ENCODE assay signal across 17 cellular contexts in the genomic region with DNA sequence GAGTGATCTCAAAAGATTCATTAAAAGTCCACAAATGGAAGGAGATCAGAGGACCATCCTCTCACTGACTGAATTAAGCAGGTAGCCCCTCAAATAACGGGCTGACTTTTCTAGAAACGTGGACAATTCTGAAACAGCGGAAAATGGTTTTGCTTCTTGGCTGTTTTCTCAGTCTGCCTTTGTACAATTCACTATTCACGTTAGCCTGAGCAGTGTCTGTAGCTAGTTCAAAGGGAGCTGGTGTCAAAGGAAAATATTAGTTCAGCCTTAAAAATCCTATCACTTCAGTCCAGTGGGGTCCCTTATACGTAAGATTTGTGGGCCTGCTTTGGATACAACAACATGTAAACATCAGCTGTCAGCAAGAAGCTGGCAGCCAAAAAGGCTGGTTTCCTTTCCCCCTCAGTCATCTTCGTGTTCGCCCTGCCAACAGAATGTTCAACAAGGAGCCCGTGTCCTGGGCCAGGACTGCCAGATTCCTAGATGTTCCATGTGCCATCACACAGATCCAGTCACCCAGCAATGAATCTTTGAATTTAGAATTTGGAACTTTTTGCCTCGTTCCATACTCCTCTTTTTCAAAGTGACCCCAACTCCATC. TPM values are rescaled to one million over a fixed set of nuclear protein-coding genes. Genes with fewer than 3 reads are reported as not detected.
DNase-seq lines count a peak whose midpoint lies in the region; ATAC-seq, FAIRE-seq and TF ChIP-seq lines count a peak whose summit lies in the region.
"Had no signal": no experiment of that assay in that cellular context is flagged by ENCODE, and none has a peak within 500 bp of the region (broad histone marks: within the 10 kb centered on the region; RNA-seq: fewer than 3 reads in every experiment).

No MANE protein-coding gene starts in this region.

- 64 to 66% methylated on average over 9 of the region's 9 CpGs for WGBS in GM23248 (ENCODE audit: low coverage in 1 of 2, low lambda C conversion rate in 2 of 2, missing lambda C conversion rate in 2 of 2), 2 experiments
- WGBS in mesenchymal stem cell = 97% methylated on average over 9 of the region's 9 CpGs
- WGBS in smooth muscle cell (ENCODE audit: low lambda C conversion rate) = 73% methylated on average over 9 of the region's 9 CpGs

- H3K4me2 ChIP-seq in GM23248 (ENCODE audit: unreplicated experiment) = no peak overlapping the region
- H3K4me2 ChIP-seq in mesenchymal stem cell (ENCODE audit: low read length, poor library complexity, severe bottlenecking) = no peak overlapping the region
- H3K4me2 ChIP-seq in smooth muscle cell = peak overlapping the region; percentile 20

- peak overlapping the region; percentile 91 for H2BK15ac ChIP-seq in mesenchymal stem cell (ENCODE audit: low read depth, poor library complexity, severe bottlenecking)

- TF ChIP-seq CTCF in bronchial epithelial cell (IDR thresholded peaks at IDR 0.05; ENCODE audit: insufficient read depth, low read length, severe bottlenecking) = no peak
- no peak for TF ChIP-seq CTCF in smooth muscle cell (IDR thresholded peaks at IDR 0.05; ENCODE audit: borderline replicate concordance, insufficient read depth, poor library complexity, severe bottlenecking)

- H3F3A ChIP-seq in GM23248 (ENCODE audit: insufficient read depth) (peaks cover 63% of the 10 kb centered on the region), smooth muscle cell (ENCODE audit: low read depth) (peaks cover 59% of the 10 kb centered on the region)

- no peaks in the 10 kb centered on the region for H3K27me3 ChIP-seq in GM23248 (replicated peaks; ENCODE audit: insufficient read depth)
- H3K27me3 ChIP-seq in bronchial epithelial cell (ENCODE audit: control insufficient read depth, insufficient read depth, low read length) = no peaks in the 10 kb centered on the region
- no peaks in the 10 kb centered on the region for H3K27me3 ChIP-seq in mesenchymal stem cell (ENCODE audit: control insufficient read depth in 1 of 2, insufficient read depth in 1 of 2, low read length in 2 of 2)
- H3K27me3 ChIP-seq in smooth muscle cell (ENCODE audit: low read depth) = no peaks in the 10 kb centered on the region
- H3K27me3 ChIP-seq: Peyer's patch had no signal

- H3K9me3 ChIP-seq in GM23248 (ENCODE audit: low read depth) = no peaks in the 10 kb centered on the region
- no peaks in the 10 kb centered on the region for H3K9me3 ChIP-seq in mesenchymal stem cell (ENCODE audit: control insufficient read depth, low read length)
- H3K9me3 ChIP-seq in smooth muscle cell (replicated peaks; ENCODE audit: low read depth) = no peaks in the 10 kb centered on the region
- H3K9me3 ChIP-seq: Peyer's patch had no signal

- in situ Hi-C loops in GM23248 (cut with MboI) = no loop called here

- no peak overlapping the region for H3K4ac ChIP-seq in mesenchymal stem cell (ENCODE audit: low read depth in 1 of 2, low read length in 2 of 2)

- 0 out of 2 replicates have a peak overlapping the region, but pooled peaks have one; percentile 74 for H3K27ac ChIP-seq in GM23248
- H3K27ac ChIP-seq in mesenchymal stem cell (ENCODE audit: low read length, poor library complexity, severe bottlenecking) = no peak overlapping the region
- H3K27ac ChIP-seq in smooth muscle cell (ENCODE audit: low read depth) = peak overlapping the region; percentile 78
- H3K27ac ChIP-seq: Peyer's patch had no signal

- FAIRE-seq in bronchial epithelial cell (lab: Jason Lieb, UNC) = peak; percentile 73

- no peak overlapping the region for H2BK5ac ChIP-seq in mesenchymal stem cell (ENCODE audit: low read depth, low read length, poor library complexity, severe bottlenecking)

- no peak for ATAC-seq in GM21717 (IDR thresholded peaks at IDR 0.05; ENCODE audit: unreplicated experiment)
- ATAC-seq: HCT116 had no signal

- H2AFZ ChIP-seq in GM23248 = no peak overlapping the region
- no peak overlapping the region for H2AFZ ChIP-seq in mesenchymal stem cell (ENCODE audit: low read depth, low read length)
- H2AFZ ChIP-seq in smooth muscle cell (ENCODE audit: low read depth) = no peak overlapping the region

- H3K9ac ChIP-seq in GM23248 (no peak overlapping the region), mesenchymal stem cell (ENCODE audit: low read length) (no peak overlapping the region), smooth muscle cell (ENCODE audit: low read depth) (no peak overlapping the region)

- peak overlapping the region; percentile 40 to 47 for H2BK12ac ChIP-seq in mesenchymal stem cell (ENCODE audit: low read length in 2 of 2)

- H2BK120ac ChIP-seq in mesenchymal stem cell (ENCODE audit: low read depth, low read length) = peak overlapping the region; percentile 50

- peaks cover 32% of the 10 kb centered on the region for H3K79me1 ChIP-seq in mesenchymal stem cell (replicated peaks; ENCODE audit: low read length, poor library complexity, severe bottlenecking)

- H3K4me1 ChIP-seq in GM23248 (ENCODE audit: insufficient read depth) = peaks cover 49% of the 10 kb centered on the region
- H3K4me1 ChIP-seq in mesenchymal stem cell (ENCODE audit: control insufficient read depth, insufficient read depth, low read depth, low read length) = no peaks in the 10 kb centered on the region
- peaks cover 31% of the 10 kb centered on the region for H3K4me1 ChIP-seq in smooth muscle cell (ENCODE audit: low read depth)
- H3K4me1 ChIP-seq: Peyer's patch had no signal

- DNase-seq in GM23248 = no peak
- no peak for DNase-seq in bronchial epithelial cell (ENCODE audit: low read depth)
- DNase-seq in mesenchymal stem cell = no peak
- no peak for DNase-seq in smooth muscle cell (lab: John Stamatoyannopoulos, UW; ENCODE audit: unreplicated experiment)
- DNase-seq in NCI-H446 treated with DMSO at 0.1 percent for 48 hours (lab: John Stamatoyannopoulos, UW) = no peak
- DNase-seq in erythroblast (lab: John Stamatoyannopoulos, UW) = no peak
- no peak for DNase-seq in NCI-H2029 treated with DMSO at 0.1 percent for 48 hours (lab: John Stamatoyannopoulos, UW)
- DNase-seq: CD4-positive, alpha-beta T cell; DND-41; MV-4-11; NCI-H1417 treated with DMSO at 0.1 percent for 48 hours; NCI-H2029; NCI-H510A treated with DMSO at 0.1 percent for 48 hours; Peyer's patch; SHP77 had no signal

- H4K20me1 ChIP-seq in GM23248 (ENCODE audit: insufficient read depth) = no peaks in the 10 kb centered on the region
- H4K20me1 ChIP-seq in smooth muscle cell (ENCODE audit: low read depth) = peaks cover 100% of the 10 kb centered on the region

- no peak overlapping the region for H4K8ac ChIP-seq in mesenchymal stem cell (ENCODE audit: low read length)

- no peak for TF ChIP-seq POLR2A in erythroblast (IDR thresholded peaks at IDR 0.05; ENCODE audit: low read length)

- H3K23ac ChIP-seq in mesenchymal stem cell (ENCODE audit: low read length in 2 of 2) = no peak overlapping the region

- H3K36me3 ChIP-seq in GM23248 (ENCODE audit: low read depth) (peaks cover 32% of the 10 kb centered on the region; the same call in 1 of the 2 replicates), bronchial epithelial cell (ENCODE audit: control insufficient read depth, insufficient read depth, low read length) (no peaks in the 10 kb centered on the region), mesenchymal stem cell (ENCODE audit: control insufficient read depth in 1 of 2, insufficient read depth in 2 of 2, low read depth in 1 of 2, low read length in 2 of 2) (peaks cover 19 to 28% of the 10 kb centered on the region in 2 experiments), smooth muscle cell (ENCODE audit: low read depth) (peaks cover 21% of the 10 kb centered on the region)
- H3K36me3 ChIP-seq: Peyer's patch had no signal

- H3K79me2 ChIP-seq in GM23248 (ENCODE audit: insufficient read depth) (peaks cover 41% of the 10 kb centered on the region), smooth muscle cell (ENCODE audit: low read depth) (peaks cover 94% of the 10 kb centered on the region)

- no peaks in the 10 kb centered on the region for H3K9me2 ChIP-seq in GM23248 (ENCODE audit: insufficient read depth)

- H3K4me3 ChIP-seq in GM23248 (no peak overlapping the region), bronchial epithelial cell (ENCODE audit: low read depth, low read length) (no peak overlapping the region), mesenchymal stem cell (ENCODE audit: insufficient read depth in 1 of 2, low read depth in 1 of 2, low read length in 2 of 2) (no peak overlapping the region), smooth muscle cell (no peak overlapping the region)
- H3K4me3 ChIP-seq: Peyer's patch had no signal

- H4K91ac ChIP-seq in mesenchymal stem cell (ENCODE audit: low read length) = no peak overlapping the region

- peak overlapping the region; percentile 43 for H2AK5ac ChIP-seq in mesenchymal stem cell (ENCODE audit: low read length, severe bottlenecking)

- H3K14ac ChIP-seq in mesenchymal stem cell (ENCODE audit: low read length in 2 of 2) = no peak overlapping the region

- no peak overlapping the region for H3K18ac ChIP-seq in mesenchymal stem cell (ENCODE audit: low read depth in 1 of 2, low read length in 2 of 2)

RNA-seq across cellular contexts. Expression of gene LMCD1, which starts 19.3 kb away (rescaled TPM):
- total RNA-seq in GM23248 (2014; rRNA removed; shearing (Covaris generic)) = 149 and 259 TPM in 2 replicates
- 187 and 189 TPM in 2 replicates for polyA plus RNA-seq in GM23248 (2016; fragmentation: Nextera tagmentation; extraction: Ambion mirVana)
- total RNA-seq in bronchial epithelial cell = 1.2 and 2.6 TPM in 2 replicates
- 22.4 TPM for polyA plus RNA-seq in mesenchymal stem cell (2013, experiment 1 of 2)
- polyA plus RNA-seq in mesenchymal stem cell (2013, experiment 2 of 2) = 23.5 TPM
- total RNA-seq in smooth muscle cell = 187 and 276 TPM in 2 replicates
- polyA plus RNA-seq in smooth muscle cell = 356 and 524 TPM in 2 replicates

Comparison
In these comparisons a context has a peak if more than half of its experiments do, and no peak if none do; other contexts are left out.
1. RNA of gene LMCD1, which starts 19.3 kb away (total RNA-seq): 149 to 259 TPM in GM23248 and 187 to 276 TPM in smooth muscle cell; 1.2 to 2.6 TPM in bronchial epithelial cell; every median in the first group is over 10 times any median in the second.